ENCODE assay signal across 30 cellular contexts in genomic region chr1:230206976-230207375, GRCh38.
A peak's percentile ranks its signal among the peaks of the same experiment; 100 is the strongest.
DNase-seq lines count a peak whose midpoint lies in the region; ATAC-seq, FAIRE-seq and TF ChIP-seq lines count a peak whose summit lies in the region.
"Had no signal": no experiment of that assay in that cellular context is flagged by ENCODE, and none has a peak within 500 bp of the region (broad histone marks: within the 10 kb centered on the region; RNA-seq: fewer than 3 reads in every experiment).

No MANE protein-coding gene starts in this region.

- H3K27me3 Mint-ChIP-seq in T-helper 17 cell, result no peaks in the 10 kb centered on the region
- peaks cover 11% of the 10 kb centered on the region for H3K27me3 Mint-ChIP-seq in endodermal cell (ENCODE audit: insufficient read depth)
- H3K27me3 Mint-ChIP-seq: activated CD4-positive, alpha-beta memory T cell treated with anti-CD3 and anti-CD28 coated beads, Interleukin-2, amount 10 ng/mL, durations not matched to agents 7 days and 5 days; CD4-positive, CD25-positive, alpha-beta regulatory T cell; IgD-negative memory B cell had no signal

- intact Hi-C loops in HepG2 (cut with micrococcal nuclease; ENCODE audit: unreplicated experiment), result no loop called here
- intact Hi-C loops in right lobe of liver (cut with DNase I), result no loop called here
- intact Hi-C loops in left lung (cut with DNase I), result no loop called here

- DNase-seq in HepG2 (ENCODE audit: low spot score) (no peak), right lobe of liver (no peak), T-helper 17 cell (no peak), left lung (no peak), tibial nerve (ENCODE audit: low spot score in 2 of 2) (no peak), endodermal cell (no peak), D721Med (ENCODE audit: insufficient read length, low spot score) (no peak), putamen (ENCODE audit: low spot score) (no peak)
- DNase-seq: activated CD4-positive, alpha-beta memory T cell treated with anti-CD3 and anti-CD28 coated beads, Interleukin-2, amount 10 ng/mL, durations not matched to agents 7 days and 5 days; body of pancreas; CD4-positive, CD25-positive, alpha-beta regulatory T cell; effector CD4-positive, alpha-beta T cell; heart left ventricle; kidney glomerular epithelial cell; NCI-H1092; NCI-H187 treated with DMSO at 0.1 percent for 48 hours; NCI-H2171 treated with DMSO at 0.1 percent for 48 hours; NCI-H526; nephron progenitor cell; SHP77; stimulated activated CD4-positive, alpha-beta T cell treated with anti-CD3 and anti-CD28 coated beads, Interleukin-4, amount 100 ng/mL, for 24 hours; T1000 had no signal

- H3K4me3 ChIP-seq in HepG2 (replicated peaks in 1 of 3; ENCODE audit: insufficient read depth in 1 of 3, low read depth in 2 of 3, low read length in 3 of 3) (no peak overlapping the region), right lobe of liver (no peak overlapping the region), left lung (no peak overlapping the region), tibial nerve (no peak overlapping the region), endodermal cell (ENCODE audit: low read length) (no peak overlapping the region)
- H3K4me3 ChIP-seq: body of pancreas, heart left ventricle, vagina had no signal

- no peak for TF ChIP-seq EP300 in HepG2 (IDR thresholded peaks at IDR 0.05; ENCODE audit: low read depth in 2 of 2, low read length in 2 of 2)
- no peak for TF ChIP-seq EP300 in HepG2 (CRISPR knock-in tag; IDR thresholded peaks at IDR 0.05; ENCODE audit: borderline replicate concordance)
- TF ChIP-seq EP300 in tibial nerve (IDR thresholded peaks at IDR 0.05), result no peak

- no peak for ATAC-seq in HepG2
- ATAC-seq in right lobe of liver, result no peak
- no peak for ATAC-seq in T-helper 17 cell
- peak; percentile 3 for ATAC-seq in left lung
- ATAC-seq: body of pancreas; heart left ventricle; sciatic nerve; stimulated activated effector memory CD8-positive, alpha-beta T cell treated with anti-CD3 and anti-CD28 coated beads, Interleukin-12 subunit alpha, Interleukin-12 subunit beta, amount 100 ng/mL, for 72 hours; WTC11 had no signal

- WGBS in HepG2 (ENCODE audit: low lambda C conversion rate), result 97% methylated on average over 4 of the region's 4 CpGs
- WGBS in right lobe of liver (ENCODE audit: insufficient coverage, low coverage, low lambda C conversion rate, missing lambda C conversion rate), result 83% methylated on average over 4 of the region's 4 CpGs
- 34 to 44% methylated on average over 4 of the region's 4 CpGs for WGBS in tibial nerve, 2 donors
- WGBS in endodermal cell (ENCODE audit: insufficient coverage in 1 of 2, insufficient read length in 1 of 2), 2 experiments, result 57 to 72% methylated on average over 2 to 4 of the region's 4 CpGs

- H3K9ac ChIP-seq in HepG2 (ENCODE audit: insufficient read depth, low read depth, low read length) (no peak overlapping the region), endodermal cell (ENCODE audit: extremely low read depth, low read length, poor library complexity, severe bottlenecking) (no peak overlapping the region)
- H3K9ac ChIP-seq: parathyroid adenoma had no signal

- CTCF ChIA-PET in HepG2 (lab: Yijun Ruan, JAX; ENCODE audit: low intra/inter-chr PET ratio, low total read pairs), result no interaction called here

- peaks cover 7 to 30% of the 10 kb centered on the region in 2 experiments; a peak in 4 of 5 replicates for H3K36me3 ChIP-seq in HepG2 (replicated peaks in 1 of 2; ENCODE audit: control insufficient read depth in 1 of 2, insufficient read depth in 2 of 2, low read length in 2 of 2)
- H3K36me3 ChIP-seq in right lobe of liver, result peaks cover 0 to 16% (median 6%) of the 10 kb centered on the region in 4 donors
- H3K36me3 ChIP-seq in left lung, result peaks cover 0 to 33% of the 10 kb centered on the region in 2 donors
- H3K36me3 ChIP-seq in tibial nerve, result peaks cover 0 to 37% (median 0%) of the 10 kb centered on the region in 3 donors
- no peaks in the 10 kb centered on the region for H3K36me3 ChIP-seq in endodermal cell (ENCODE audit: control insufficient read depth, insufficient read depth, low read length)
- H3K36me3 ChIP-seq: vagina had no signal

- no peak for TF ChIP-seq RAD21 in HepG2 (CRISPR knock-in tag; IDR thresholded peaks at IDR 0.05)

- TF ChIP-seq POLR2A in HepG2 (IDR thresholded peaks at IDR 0.05; ENCODE audit: insufficient read depth in 1 of 2, low read depth in 2 of 2, low read length in 2 of 2), result no peak
- no peak for TF ChIP-seq POLR2A in right lobe of liver (IDR thresholded peaks at IDR 0.05)
- no peak for TF ChIP-seq POLR2A in tibial nerve (IDR thresholded peaks at IDR 0.05)

- H3K36me3 Mint-ChIP-seq in T-helper 17 cell (ENCODE audit: low read depth), result peaks cover 10% of the 10 kb centered on the region
- peaks cover 13% of the 10 kb centered on the region for H3K36me3 Mint-ChIP-seq in endodermal cell (ENCODE audit: low read depth)

- H3K27me3 ChIP-seq in HepG2 (ENCODE audit: control insufficient read depth in 1 of 2, insufficient read depth in 2 of 2, low read length in 2 of 2) (no peaks in the 10 kb centered on the region), right lobe of liver (no peaks in the 10 kb centered on the region), left lung (no peaks in the 10 kb centered on the region), tibial nerve (no peaks in the 10 kb centered on the region), endodermal cell (ENCODE audit: control insufficient read depth, insufficient read depth, low read length, poor library complexity, severe bottlenecking) (peaks cover 10% of the 10 kb centered on the region)
- H3K27me3 ChIP-seq: body of pancreas, heart left ventricle, vagina had no signal

- FAIRE-seq in HepG2 (lab: Jason Lieb, UNC) (no peak), D721Med (lab: Jason Lieb, UNC) (no peak)
- FAIRE-seq: G401.6, H54 had no signal

- H3K4me3 Mint-ChIP-seq in T-helper 17 cell (no peak overlapping the region), endodermal cell (no peak overlapping the region)
- H3K4me3 Mint-ChIP-seq: activated CD4-positive, alpha-beta memory T cell treated with anti-CD3 and anti-CD28 coated beads, Interleukin-2, amount 10 ng/mL, durations not matched to agents 7 days and 5 days; CD4-positive, CD25-positive, alpha-beta regulatory T cell; nephron progenitor cell; stimulated activated effector memory CD8-positive, alpha-beta T cell treated with anti-CD3 and anti-CD28 coated beads, Interleukin-12 subunit alpha, Interleukin-12 subunit beta, amount 100 ng/mL, for 72 hours; WTC11 had no signal

- no peaks in the 10 kb centered on the region for H3K79me2 ChIP-seq in HepG2 (ENCODE audit: insufficient read depth, low read length)
- H3K79me2 ChIP-seq: parathyroid adenoma had no signal

- no peaks in the 10 kb centered on the region for H4K20me1 ChIP-seq in HepG2 (ENCODE audit: insufficient read depth, low read length)

- no peak for TF ChIP-seq CTCF in HepG2 (CRISPR knock-in tag; IDR thresholded peaks at IDR 0.05)
- no peak for TF ChIP-seq CTCF in right lobe of liver (IDR thresholded peaks at IDR 0.05)
- no peak for TF ChIP-seq CTCF in left lung (IDR thresholded peaks at IDR 0.05)
- TF ChIP-seq CTCF in tibial nerve (IDR thresholded peaks at IDR 0.05), result no peak
- no peak for TF ChIP-seq CTCF in endodermal cell (conservative IDR thresholded peaks at IDR 0.05)
- TF ChIP-seq CTCF in D721Med (IDR thresholded peaks at IDR 0.05; ENCODE audit: insufficient read depth, missing control alignments), result no peak

- H3K4me1 Mint-ChIP-seq in T-helper 17 cell, result peaks cover 33% of the 10 kb centered on the region
- peaks cover 51% of the 10 kb centered on the region for H3K4me1 Mint-ChIP-seq in endodermal cell

- H2AFZ ChIP-seq in HepG2 (ENCODE audit: low read length), result no peak overlapping the region
- H2AFZ ChIP-seq: parathyroid adenoma had no signal

- peak overlapping the region; percentile 34 for H3K27ac Mint-ChIP-seq in T-helper 17 cell
- no peak overlapping the region for H3K27ac Mint-ChIP-seq in endodermal cell
- H3K27ac Mint-ChIP-seq: activated CD4-positive, alpha-beta memory T cell treated with anti-CD3 and anti-CD28 coated beads, Interleukin-2, amount 10 ng/mL, durations not matched to agents 7 days and 5 days; nephron progenitor cell; WTC11 had no signal

- BruUV-seq in HepG2 (replicated peaks; lab: Mats Ljungman, UMichigan), result no TSS peak

- H3K27ac ChIP-seq in HepG2 (ENCODE audit: extremely low read length, insufficient read depth, low read length) (no peak overlapping the region), right lobe of liver (no peak overlapping the region), left lung (no peak overlapping the region), tibial nerve (peak overlapping the region in 3 of 4 donors; percentile 21 to 69 (median 59)), endodermal cell (ENCODE audit: low read depth, low read length) (no peak overlapping the region)
- H3K27ac ChIP-seq: body of pancreas, heart left ventricle, parathyroid adenoma, vagina had no signal

- no peak overlapping the region for H3K4me2 ChIP-seq in HepG2 (ENCODE audit: low read depth, low read length)

- POLR2A ChIA-PET in HepG2 (lab: Yijun Ruan, JAX), result no interaction called here

- H3K9me3 Mint-ChIP-seq in endodermal cell, result no peaks in the 10 kb centered on the region
- H3K9me3 Mint-ChIP-seq: activated CD4-positive, alpha-beta memory T cell treated with anti-CD3 and anti-CD28 coated beads, Interleukin-2, amount 10 ng/mL, durations not matched to agents 7 days and 5 days; CD4-positive, CD25-positive, alpha-beta regulatory T cell; IgD-negative memory B cell; nephron progenitor cell; stimulated activated effector memory CD8-positive, alpha-beta T cell treated with anti-CD3 and anti-CD28 coated beads, Interleukin-12 subunit alpha, Interleukin-12 subunit beta, amount 100 ng/mL, for 72 hours; WTC11 had no signal

- H3K4me1 ChIP-seq in HepG2 (ENCODE audit: insufficient read depth, low read length) (peaks cover 16% of the 10 kb centered on the region), right lobe of liver (peaks cover 0 to 3% (median 0%) of the 10 kb centered on the region in 4 donors), left lung (peaks cover 17 to 34% of the 10 kb centered on the region in 2 donors), tibial nerve (peaks cover 0 to 70% (median 34%) of the 10 kb centered on the region in 4 donors), endodermal cell (ENCODE audit: control insufficient read depth, insufficient read depth, low read length) (peaks cover 37% of the 10 kb centered on the region)
- H3K4me1 ChIP-seq: parathyroid adenoma had no signal

- H3K9me3 ChIP-seq in HepG2 (ENCODE audit: low read length) (no peaks in the 10 kb centered on the region), right lobe of liver (no peaks in the 10 kb centered on the region), T-helper 17 cell (ENCODE audit: control insufficient read depth, low read length, poor library complexity, severe bottlenecking) (no peaks in the 10 kb centered on the region), left lung (no peaks in the 10 kb centered on the region), tibial nerve (no peaks in the 10 kb centered on the region), endodermal cell (ENCODE audit: control insufficient read depth, low read length) (no peaks in the 10 kb centered on the region)
- H3K9me3 ChIP-seq: body of pancreas, heart left ventricle, vagina had no signal

- in situ Hi-C loops in HepG2 (cut with HindIII; ENCODE audit: extremely low pct_ligation_motif_present, low pct_unique_long_range_greater_than_20kb), result no loop called here

TF ChIP-seq in HepG2, 621 proteins besides CTCF, POLR2A, EP300 and RAD21 (continues in another document):
- TF ChIP-seq ZNF7 (CRISPR knock-in tag; IDR thresholded peaks at IDR 0.05) (no peak), ZKSCAN8 (CRISPR knock-in tag; IDR thresholded peaks at IDR 0.05; ENCODE audit: borderline replicate concordance) (no peak)

Comparison
In these comparisons a context has a peak if more than half of its experiments do, and no peak if none do; other contexts are left out.
1. H3K27ac ChIP-seq: peak in tibial nerve (3 of 4); none in HepG2 (single experiment), right lobe of liver (0 of 3), left lung (0 of 2) and endodermal cell (single experiment).